Comparison of ENCODE assay signal across 1 cellular context in genomic region chr15:78540135-78540954, GRCh38.
A peak's percentile ranks its signal among the peaks of the same experiment; 100 is the strongest.
TF ChIP-seq lines count a peak whose summit lies in the region.

Gene PSMA4 (plus strand): TSS chr15:78540444. CDS start chr15:78541928, 1,484 bp downstream.

TF ChIP-seq in K562, 482 proteins besides CTCF, POLR2A, EP300 and RAD21 (continued from another document and continues in another):
- TF ChIP-seq MNT (conservative IDR thresholded peaks at IDR 0.05) (peak; percentile 52 to 69), ATF1 (CRISPR knock-in tag; IDR thresholded peaks at IDR 0.05) (no peak), ATF1 (tag; IDR thresholded peaks at IDR 0.05) (peak; percentile 60), ZNF436 (CRISPR knock-in tag; IDR thresholded peaks at IDR 0.05) (no peak), CC2D1A (IDR thresholded peaks at IDR 0.05) (no peak), PHF20 (IDR thresholded peaks at IDR 0.05; ENCODE audit: partially characterized antibody) (peak; percentile 75), MAX (CRISPR knock-in tag; IDR thresholded peaks at IDR 0.05) (peak; percentile 64), TFAP4 (CRISPR knock-in tag; IDR thresholded peaks at IDR 0.05; ENCODE audit: borderline replicate concordance) (peak; percentile 63), RBFOX2 (IDR thresholded peaks at IDR 0.05; ENCODE audit: low read depth, low read length) (peak; percentile 95), GABPA (tag; conservative IDR thresholded peaks at IDR 0.05; ENCODE audit: low read depth) (peak; percentile 57), KLF13 (tag; IDR thresholded peaks at IDR 0.05; ENCODE audit: borderline replicate concordance, low read depth) (0 out of 2 replicates have a peak, but pooled peaks have one; percentile 15), TRIM24 (IDR thresholded peaks at IDR 0.05) (peak in 1 of 2 experiments; percentile 24; a peak in 1 of 4 replicates), E2F8 (IDR thresholded peaks at IDR 0.05; ENCODE audit: low read depth, partially characterized antibody) (peak; percentile 40), SMAD1 (IDR thresholded peaks at IDR 0.05; ENCODE audit: low read depth, low read length, partially characterized antibody) (peak; percentile 57), THAP7 (CRISPR knock-in tag; IDR thresholded peaks at IDR 0.05) (no peak), NCOA1 (IDR thresholded peaks at IDR 0.05; ENCODE audit: low read depth) (0 out of 2 replicates have a peak, but pooled peaks have one; percentile 22), POLR2AphosphoS5 (IDR thresholded peaks at IDR 0.05; ENCODE audit: control insufficient read depth, insufficient read depth, low read depth, low read length) (peak; percentile 93), USF1 (CRISPR knock-in tag; IDR thresholded peaks at IDR 0.05) (peak; percentile 7; the same call in 1 of the 2 replicates), ZNF740 (CRISPR knock-in tag; IDR thresholded peaks at IDR 0.05) (peak; percentile 70; the same call in 1 of the 2 replicates), ZNF740 (tag; IDR thresholded peaks at IDR 0.05) (no peak), MBD2 (IDR thresholded peaks at IDR 0.05; ENCODE audit: borderline replicate concordance, low read depth) (peak; percentile 60), RB1 (IDR thresholded peaks at IDR 0.05; ENCODE audit: low read depth) (0 out of 2 replicates have a peak, but pooled peaks have one; percentile 51), POLR2B (IDR thresholded peaks at IDR 0.05; ENCODE audit: low read depth, partially characterized antibody) (peak; percentile 97), CLOCK (CRISPR knock-in tag; IDR thresholded peaks at IDR 0.05; ENCODE audit: borderline replicate concordance) (no peak), ZNF280B (CRISPR knock-in tag; IDR thresholded peaks at IDR 0.05) (no peak), PRPF4 (IDR thresholded peaks at IDR 0.05; ENCODE audit: insufficient read depth, low read depth, low read length, poor library complexity, severe bottlenecking) (no peak), ATF4 (CRISPR knock-in tag; IDR thresholded peaks at IDR 0.05) (0 out of 2 replicates have a peak, but pooled peaks have one; percentile 3), ZNF134 (CRISPR knock-in tag; conservative IDR thresholded peaks at IDR 0.05) (no peak), SIN3A (IDR thresholded peaks at IDR 0.05; ENCODE audit: borderline replicate concordance in 2 of 2, control insufficient read depth in 1 of 2, low read depth in 2 of 2, low read length in 2 of 2) (peak; percentile 31 to 51; a peak in 2 of 4 replicates), NFE2 (IDR thresholded peaks at IDR 0.05; ENCODE audit: low read depth) (peak; percentile 81), NRF1 (conservative IDR thresholded peaks at IDR 0.05 in 1 of 2, IDR thresholded peaks at IDR 0.05 in 1 of 2) (peak; percentile 98), CREB3L1 (IDR thresholded peaks at IDR 0.05; ENCODE audit: borderline replicate concordance, low read depth) (peak; percentile 23; the same call in 1 of the 2 replicates), ZBTB5 (IDR thresholded peaks at IDR 0.05) (no peak), PKNOX1 (IDR thresholded peaks at IDR 0.05) (0 out of 2 replicates have a peak, but pooled peaks have one; percentile 4), L3MBTL2 (IDR thresholded peaks at IDR 0.05) (peak; percentile 53), ZNF41 (CRISPR knock-in tag; conservative IDR thresholded peaks at IDR 0.05) (no peak), C11orf30 (IDR thresholded peaks at IDR 0.05; ENCODE audit: low read depth) (peak; percentile 71), ELF2 (CRISPR knock-in tag; IDR thresholded peaks at IDR 0.05) (peak; percentile 85), ZBTB7A (IDR thresholded peaks at IDR 0.05; ENCODE audit: borderline replicate concordance, control insufficient read depth, low read depth, low read length) (peak; percentile 89), SP1 (CRISPR knock-in tag; IDR thresholded peaks at IDR 0.05) (peak; percentile 75), MEIS2 (IDR thresholded peaks at IDR 0.05; ENCODE audit: partially characterized antibody) (peak; percentile 87), NR2C1 (IDR thresholded peaks at IDR 0.05) (no peak), NR2C1 (tag; IDR thresholded peaks at IDR 0.05) (no peak)
